In the genomic region with DNA sequence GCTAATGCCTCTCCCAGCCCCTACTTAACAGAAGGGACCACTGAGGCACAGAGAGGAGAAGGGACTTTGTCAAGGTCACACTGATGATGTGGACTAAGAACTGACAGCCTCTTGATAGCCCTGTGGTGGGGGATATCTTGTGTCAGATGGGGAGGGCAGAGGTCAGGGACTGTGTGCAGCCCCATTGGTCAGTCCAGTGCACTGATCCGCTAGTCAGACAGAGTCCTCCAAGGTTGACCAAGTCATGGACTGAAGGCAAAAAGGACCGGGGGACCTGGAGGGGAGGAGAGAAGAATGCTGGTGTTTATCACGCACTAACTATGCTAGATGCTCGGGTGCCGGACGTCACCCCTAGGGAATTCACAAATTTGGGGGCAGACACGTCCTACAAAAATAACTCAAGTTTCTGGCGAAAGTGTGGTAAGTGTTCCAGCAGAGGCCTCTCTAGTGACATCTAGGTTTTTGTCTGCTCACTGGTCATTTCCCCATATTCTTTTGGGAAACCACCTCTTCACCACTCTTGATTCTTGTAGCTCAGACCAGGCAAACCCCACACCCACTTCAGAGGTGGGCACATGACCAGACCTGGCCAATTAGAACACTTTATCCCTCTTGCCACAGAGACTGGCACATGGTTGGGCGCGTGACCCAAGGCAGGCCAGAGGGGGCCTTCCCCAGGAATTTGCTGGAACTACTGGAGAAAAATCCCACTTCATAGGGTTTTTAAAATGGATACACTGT, we compare ENCODE assay signal across 1 cellular context.
TF ChIP-seq lines count a peak whose summit lies in the region.

No MANE protein-coding gene starts in this region.

TF ChIP-seq in GM23338, 12 proteins besides CTCF, POLR2A, EP300 and RAD21:
- TF ChIP-seq REST (IDR thresholded peaks at IDR 0.05; ENCODE audit: unreplicated experiment), result no peak
- TF ChIP-seq EZH2 (IDR thresholded peaks at IDR 0.05; ENCODE audit: low read depth, unreplicated experiment), result no peak
